In the genomic region with DNA sequence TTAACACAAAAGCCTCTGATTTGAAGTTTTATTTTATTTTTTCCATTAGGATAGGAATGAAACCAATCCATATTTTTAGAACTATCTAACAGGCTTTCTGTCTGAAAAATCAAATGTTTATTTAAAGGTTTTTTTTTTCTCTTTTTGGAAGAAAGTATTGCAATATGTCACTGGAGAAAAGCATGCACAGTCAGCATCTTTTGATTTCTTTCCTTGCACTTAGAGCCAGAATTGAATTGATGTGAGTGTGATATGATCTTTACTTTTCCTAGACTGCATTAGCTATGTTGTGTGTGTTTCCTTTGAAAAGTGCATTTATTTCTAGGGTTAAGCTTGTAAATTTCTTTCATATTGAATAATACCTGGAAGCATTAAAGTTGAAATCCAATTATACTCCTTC, we compare ENCODE assay signal across 20 cellular contexts.
DNase-seq lines count a peak whose midpoint lies in the region; ATAC-seq, FAIRE-seq and TF ChIP-seq lines count a peak whose summit lies in the region.
"Had no signal": no experiment of that assay in that cellular context is flagged by ENCODE, and none has a peak within 500 bp of the region (broad histone marks: within the 10 kb centered on the region; RNA-seq: fewer than 3 reads in every experiment).

No MANE protein-coding gene starts in this region.

- H4K91ac ChIP-seq in IMR-90 (ENCODE audit: insufficient read depth, low read depth, low read length), result no peak overlapping the region

- ATAC-seq in IMR-90 (ENCODE audit: low read depth) (no peak), K562 (no peak), left lobe of liver (peak; percentile 44), GM18907 (IDR thresholded peaks at IDR 0.05; ENCODE audit: unreplicated experiment) (no peak)

- H2AFZ ChIP-seq in IMR-90 (replicated peaks; ENCODE audit: low read length, poor library complexity), result no peak overlapping the region
- H2AFZ ChIP-seq in K562 (ENCODE audit: low read depth, low read length), result no peak overlapping the region
- no peak overlapping the region for H2AFZ ChIP-seq in hepatocyte

- H3K79me2 ChIP-seq in K562 (ENCODE audit: control insufficient read depth, insufficient read depth, low read length) (no peaks in the 10 kb centered on the region), hepatocyte (no peaks in the 10 kb centered on the region)

- H3K4ac ChIP-seq in IMR-90 (ENCODE audit: low read depth, low read length), result no peak overlapping the region

- in situ Hi-C loops in IMR-90 (cut with MboI; ENCODE audit: low sequenced_read_pairs), result no loop called here
- in situ Hi-C loops in K562 (cut with MboI), result no loop called here

- no peak overlapping the region for H2AK9ac ChIP-seq in IMR-90 (replicated peaks; ENCODE audit: low read depth, low read length, poor library complexity)

- no peak for TF ChIP-seq CTCF in IMR-90 (conservative IDR thresholded peaks at IDR 0.05; ENCODE audit: low read depth, low read length)
- TF ChIP-seq CTCF in K562 (IDR thresholded peaks at IDR 0.05 in 2 of 3, conservative IDR thresholded peaks at IDR 0.05 in 1 of 3; ENCODE audit: insufficient read depth in 2 of 3, low read depth in 1 of 3, low read length in 3 of 3), result no peak
- no peak for TF ChIP-seq CTCF in hepatocyte (IDR thresholded peaks at IDR 0.05; ENCODE audit: poor library complexity)
- TF ChIP-seq CTCF in sigmoid colon (IDR thresholded peaks at IDR 0.05), result no peak

- H2BK20ac ChIP-seq in IMR-90 (ENCODE audit: low read depth, low read length), result no peak overlapping the region

- no peak overlapping the region for H2BK15ac ChIP-seq in IMR-90 (ENCODE audit: low read depth, low read length)

- no peak overlapping the region for H3K56ac ChIP-seq in IMR-90 (ENCODE audit: extremely low read depth, insufficient read depth, low read length)

- H3K4me3 ChIP-seq in IMR-90 (ENCODE audit: insufficient read depth, low read depth, low read length) (no peak overlapping the region), K562 (no peak overlapping the region), hepatocyte (no peak overlapping the region), sigmoid colon (no peak overlapping the region)

- TF ChIP-seq POLR2A in IMR-90 (IDR thresholded peaks at IDR 0.05; ENCODE audit: low read depth, low read length) (no peak), K562 (conservative IDR thresholded peaks at IDR 0.05) (no peak), sigmoid colon (IDR thresholded peaks at IDR 0.05) (no peak)

- no peak overlapping the region for H3K18ac ChIP-seq in IMR-90 (ENCODE audit: low read depth, low read length)

- H3K14ac ChIP-seq in IMR-90 (replicated peaks; ENCODE audit: low read depth, low read length), result no peak overlapping the region

- no peak overlapping the region for H3K4me2 ChIP-seq in IMR-90 (ENCODE audit: low read depth, low read length)
- H3K4me2 ChIP-seq in K562 (ENCODE audit: insufficient read depth, low read length), result no peak overlapping the region
- no peak overlapping the region for H3K4me2 ChIP-seq in hepatocyte

- H3K9ac ChIP-seq in IMR-90 (ENCODE audit: low read depth, low read length), result no peak overlapping the region
- no peak overlapping the region for H3K9ac ChIP-seq in K562 (ENCODE audit: insufficient read depth in 1 of 2, low read depth in 2 of 2, low read length in 2 of 2)

- DNase-seq in IMR-90 (no peak), K562 (ENCODE audit: extremely low read depth in 1 of 4, low spot score in 3 of 4) (no peak), left lobe of liver (ENCODE audit: low spot score) (no peak), hepatocyte (ENCODE audit: low spot score) (no peak), kidney glomerular epithelial cell (lab: John Stamatoyannopoulos, UW) (no peak), sigmoid colon (no peak)
- DNase-seq: 8988T; C1 segment of cervical spinal cord; Calu3; CD4-positive, alpha-beta memory T cell; COR-L47; DMS53; DMS79 treated with DMSO at 0.1 percent for 48 hours; GF-D8; GOT3; H7; HCEC 1CT had no signal

- H4K20me1 ChIP-seq in IMR-90 (ENCODE audit: insufficient read depth, low read length) (no peaks in the 10 kb centered on the region), K562 (replicated peaks; ENCODE audit: control insufficient read depth, insufficient read depth, low read length) (no peaks in the 10 kb centered on the region), hepatocyte (ENCODE audit: insufficient read depth, poor library complexity, severe bottlenecking) (no peaks in the 10 kb centered on the region)

- no peak overlapping the region for H3K23ac ChIP-seq in IMR-90 (ENCODE audit: low read depth, low read length)

- H3K9me1 ChIP-seq in IMR-90 (ENCODE audit: insufficient read depth, low read length) (no peaks in the 10 kb centered on the region), K562 (ENCODE audit: control insufficient read depth, insufficient read depth, low read length) (no peaks in the 10 kb centered on the region)

- CTCF ChIA-PET in IMR-90 (lab: Yijun Ruan, JAX), result no interaction called here
- CTCF ChIA-PET in K562 (lab: Yijun Ruan, JAX; ENCODE audit: low intra/inter-chr PET ratio), result no interaction called here

- H2AK5ac ChIP-seq in IMR-90 (ENCODE audit: low read depth, low read length), result no peak overlapping the region

- no peak overlapping the region for H2BK120ac ChIP-seq in IMR-90 (ENCODE audit: low read depth, low read length)

- H3K36me3 ChIP-seq in IMR-90 (ENCODE audit: control insufficient read depth, insufficient read depth, low read length) (no peaks in the 10 kb centered on the region), K562 (ENCODE audit: control insufficient read depth, insufficient read depth, low read length) (no peaks in the 10 kb centered on the region), hepatocyte (replicated peaks; ENCODE audit: insufficient read depth, low read depth) (no peaks in the 10 kb centered on the region), sigmoid colon (peaks cover 0 to 9% (median 0%) of the 10 kb centered on the region in 4 donors)

- TF ChIP-seq RAD21 in IMR-90 (IDR thresholded peaks at IDR 0.05; ENCODE audit: low read length) (no peak), K562 (CRISPR knock-in tag; conservative IDR thresholded peaks at IDR 0.05 in 1 of 2, IDR thresholded peaks at IDR 0.05 in 1 of 2) (no peak)

- H2BK5ac ChIP-seq in IMR-90 (ENCODE audit: low read depth, low read length, poor library complexity, severe bottlenecking), result no peak overlapping the region

- TF ChIP-seq EP300 in K562 (IDR thresholded peaks at IDR 0.05; ENCODE audit: low read length) (no peak), sigmoid colon (IDR thresholded peaks at IDR 0.05) (no peak)

- no TSS peak for BruUV-seq in IMR-90 (replicated peaks; lab: Mats Ljungman, UMichigan)
- BruUV-seq in K562 (replicated peaks; lab: Mats Ljungman, UMichigan), result no TSS peak

- H3K9me2 ChIP-seq in hepatocyte (replicated peaks; ENCODE audit: insufficient read depth), result no peaks in the 10 kb centered on the region

- H3K9me3 ChIP-seq in IMR-90 (ENCODE audit: control insufficient read depth, insufficient read depth, low read length) (no peaks in the 10 kb centered on the region), K562 (replicated peaks; ENCODE audit: control insufficient read depth, insufficient read depth, low read depth, low read length) (no peaks in the 10 kb centered on the region; the same call in 1 of the 2 replicates), hepatocyte (ENCODE audit: low read depth) (no peaks in the 10 kb centered on the region), sigmoid colon (no peaks in the 10 kb centered on the region)

- no peaks in the 10 kb centered on the region for H3K27me3 ChIP-seq in IMR-90 (ENCODE audit: control insufficient read depth, insufficient read depth, low read length)
- H3K27me3 ChIP-seq in K562 (ENCODE audit: control insufficient read depth in 2 of 2, insufficient read depth in 2 of 2, low read length in 2 of 2), result no peaks in the 10 kb centered on the region
- H3K27me3 ChIP-seq in hepatocyte, result no peaks in the 10 kb centered on the region
- no peaks in the 10 kb centered on the region for H3K27me3 ChIP-seq in sigmoid colon

- no peaks in the 10 kb centered on the region for H3K79me1 ChIP-seq in IMR-90 (ENCODE audit: low read depth in 1 of 2, low read length in 2 of 2)

- H4K8ac ChIP-seq in IMR-90 (ENCODE audit: low read depth in 2 of 2, low read length in 2 of 2), result no peak overlapping the region

- H4K5ac ChIP-seq in IMR-90 (ENCODE audit: low read depth, low read length), result no peak overlapping the region

- POLR2A ChIA-PET in IMR-90 (lab: Charles Lee; ENCODE audit: unreplicated experiment), result no interaction called here
- POLR2A ChIA-PET in K562 (lab: Yijun Ruan, JAX), result no interaction called here

- dilution Hi-C loops in IMR-90 (cut with HindIII; ENCODE audit: low sequenced_read_pairs, unreplicated experiment), result no loop called here

- intact Hi-C loops in IMR-90 (cut with micrococcal nuclease) (no loop called here), K562 (cut with micrococcal nuclease) (no loop called here), sigmoid colon (cut with DNase I) (no loop called here)

- FAIRE-seq in K562 (lab: Jason Lieb, UNC), result no peak
- FAIRE-seq: GM12891, GM18507 had no signal

- H3K4me1 ChIP-seq in IMR-90 (ENCODE audit: control insufficient read depth, insufficient read depth, low read length) (no peaks in the 10 kb centered on the region; the same call in 1 of the 2 replicates), K562 (replicated peaks in 1 of 2; ENCODE audit: control insufficient read depth in 2 of 2, insufficient read depth in 2 of 2, low read length in 2 of 2) (no peaks in the 10 kb centered on the region), hepatocyte (ENCODE audit: insufficient read depth) (no peaks in the 10 kb centered on the region), sigmoid colon (no peaks in the 10 kb centered on the region)

- H3K27ac ChIP-seq in IMR-90 (ENCODE audit: insufficient read depth, low read length) (no peak overlapping the region), K562 (ENCODE audit: extremely low read depth, low read depth, low read length) (no peak overlapping the region), hepatocyte (no peak overlapping the region), sigmoid colon (no peak overlapping the region)

TF ChIP-seq in IMR-90, 13 proteins besides CTCF, POLR2A, EP300 and RAD21 (continues in another document):
- peak; percentile 83 for TF ChIP-seq MAFK (IDR thresholded peaks at IDR 0.05; ENCODE audit: low read depth, low read length)

TF ChIP-seq in K562, 482 proteins besides CTCF, POLR2A, EP300 and RAD21 (continues in another document):
- TF ChIP-seq ZNF644 (tag; IDR thresholded peaks at IDR 0.05; ENCODE audit: low read depth) (no peak), SNRNP70 (optimal IDR thresholded peaks at IDR 0.05; ENCODE audit: low read depth, low read length) (no peak)
